10 cellular contexts compared by ENCODE assay signal in the genomic region with DNA sequence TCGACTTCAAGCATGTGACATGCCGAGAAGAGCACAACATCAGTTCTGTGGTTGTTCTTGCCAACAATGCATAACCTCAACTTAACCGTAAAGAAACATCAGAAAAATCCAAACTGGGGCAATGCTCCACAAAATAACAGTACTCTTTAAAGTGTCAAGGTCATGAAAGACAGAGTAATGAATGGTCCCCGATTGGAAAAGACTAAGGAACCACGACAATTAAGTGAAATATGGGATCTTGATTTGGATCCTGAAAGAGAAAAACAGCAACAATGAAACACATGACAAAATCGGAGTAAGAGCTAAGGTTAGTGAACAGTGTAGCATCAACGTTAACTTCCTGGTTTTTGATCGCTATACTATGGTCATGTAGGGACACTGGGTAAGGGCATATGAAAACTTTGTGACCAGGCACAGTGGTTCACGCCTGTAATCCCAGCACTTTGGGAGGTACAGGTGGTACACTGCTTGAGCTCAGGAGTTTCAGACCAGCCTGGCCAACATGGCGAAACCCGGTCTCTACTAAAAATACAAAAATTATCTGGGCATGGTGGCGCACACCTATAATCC. TPM values are rescaled to one million over a fixed set of nuclear protein-coding genes. Genes with fewer than 3 reads are reported as not detected.
DNase-seq lines count a peak whose midpoint lies in the region; ATAC-seq and TF ChIP-seq lines count a peak whose summit lies in the region.
"Had no signal": no experiment of that assay in that cellular context is flagged by ENCODE, and none has a peak within 500 bp of the region (broad histone marks: within the 10 kb centered on the region; RNA-seq: fewer than 3 reads in every experiment).

No MANE protein-coding gene starts in this region.

- H3K4me3 Mint-ChIP-seq in Caco-2 (ENCODE audit: unreplicated experiment) (no peak overlapping the region), neural progenitor cell (no peak overlapping the region)
- peak overlapping the region; percentile 83 for H3K4me3 Mint-ChIP-seq in activated naive CD8-positive, alpha-beta T cell treated with anti-CD3 and anti-CD28 coated beads, Interleukin-2, amount 10 ng/mL, durations not matched to agents 7 days and 5 days

- H2AFZ ChIP-seq in PC-9 = no peak overlapping the region; the same call in 1 of the 2 replicates
- no peak overlapping the region for H2AFZ ChIP-seq in neural progenitor cell (replicated peaks)

- peak; percentile 59 for ATAC-seq in activated naive CD8-positive, alpha-beta T cell treated with anti-CD3 and anti-CD28 coated beads, Interleukin-2, amount 10 ng/mL, durations not matched to agents 7 days and 5 days (ENCODE audit: low read depth)
- ATAC-seq in HG02610 (IDR thresholded peaks at IDR 0.05; ENCODE audit: unreplicated experiment) = no peak

- H3K9me3 Mint-ChIP-seq in Caco-2 (ENCODE audit: unreplicated experiment) = peaks cover 39% of the 10 kb centered on the region
- peaks cover 7% of the 10 kb centered on the region for H3K9me3 Mint-ChIP-seq in activated naive CD8-positive, alpha-beta T cell treated with anti-CD3 and anti-CD28 coated beads, Interleukin-2, amount 10 ng/mL, durations not matched to agents 7 days and 5 days
- H3K9me3 Mint-ChIP-seq in neural progenitor cell = peaks cover 7% of the 10 kb centered on the region

- DNase-seq in Caco-2 = no peak
- no peak for DNase-seq in PC-9
- DNase-seq in activated naive CD8-positive, alpha-beta T cell treated with anti-CD3 and anti-CD28 coated beads, Interleukin-2, amount 10 ng/mL, durations not matched to agents 7 days and 5 days = peak; percentile 52
- no peak for DNase-seq in neural progenitor cell (ENCODE audit: low spot score)
- DNase-seq in NCI-H2029 treated with DMSO at 0.1 percent for 48 hours (lab: John Stamatoyannopoulos, UW) = no peak
- no peak for DNase-seq in SIG-M5 (lab: John Stamatoyannopoulos, UW)
- DNase-seq: C1 segment of cervical spinal cord, NCI-H1105 treated with DMSO at 0.1 percent for 48 hours had no signal

- CTCF ChIA-PET in Caco-2 (lab: Charles Lee) = interaction anchor here (0.6 kb wide), 1 partner anchor 55 kb away, joined by 5 read pairs; no protein-coding TSS in a partner anchor
- CTCF ChIA-PET in PC-9 (lab: Charles Lee) = interaction anchor here (0.6 kb wide), 1 partner anchor 96 kb away, joined by 3 read pairs; no protein-coding TSS in a partner anchor

- no peak overlapping the region for H3K4me2 ChIP-seq in PC-9
- H3K4me2 ChIP-seq in neural progenitor cell = no peak overlapping the region

- peaks cover 4% of the 10 kb centered on the region; the same call in 1 of the 2 replicates for H3K4me1 ChIP-seq in Caco-2
- peaks cover 19% of the 10 kb centered on the region for H3K4me1 ChIP-seq in PC-9 (replicated peaks; ENCODE audit: insufficient read depth)
- no peaks in the 10 kb centered on the region for H3K4me1 ChIP-seq in neural progenitor cell
- H3K4me1 ChIP-seq: prostate gland had no signal

- H3K4me1 Mint-ChIP-seq in Caco-2 (ENCODE audit: low read depth, unreplicated experiment) (peaks cover 5% of the 10 kb centered on the region), neural progenitor cell (no peaks in the 10 kb centered on the region)
- peaks cover 60% of the 10 kb centered on the region for H3K4me1 Mint-ChIP-seq in activated naive CD8-positive, alpha-beta T cell treated with anti-CD3 and anti-CD28 coated beads, Interleukin-2, amount 10 ng/mL, durations not matched to agents 7 days and 5 days

- no peak overlapping the region for H3K4me3 ChIP-seq in Caco-2 (ENCODE audit: low read depth, low read length)
- H3K4me3 ChIP-seq in PC-9 = no peak overlapping the region
- no peak overlapping the region for H3K4me3 ChIP-seq in neural progenitor cell
- H3K4me3 ChIP-seq: prostate gland had no signal

- H3K9me3 ChIP-seq in Caco-2 (no peaks in the 10 kb centered on the region), PC-9 (ENCODE audit: insufficient read depth, low read depth) (peaks cover 16% of the 10 kb centered on the region), neural progenitor cell (ENCODE audit: low read depth) (no peaks in the 10 kb centered on the region)
- H3K9me3 ChIP-seq: prostate gland had no signal

- H4K20me1 ChIP-seq in PC-9 (ENCODE audit: insufficient read depth) = no peaks in the 10 kb centered on the region
- H4K20me1 ChIP-seq in neural progenitor cell (ENCODE audit: low read depth) = no peaks in the 10 kb centered on the region

- no peaks in the 10 kb centered on the region for H3K27me3 ChIP-seq in Caco-2 (replicated peaks; ENCODE audit: control insufficient read depth, insufficient read depth, low read length)
- no peaks in the 10 kb centered on the region for H3K27me3 ChIP-seq in PC-9 (ENCODE audit: insufficient read depth, low read depth)
- no peaks in the 10 kb centered on the region for H3K27me3 ChIP-seq in neural progenitor cell

- H3F3A ChIP-seq in PC-9 (ENCODE audit: insufficient read depth, low read depth) (0 out of 2 replicates have a peak, but pooled peaks cover 11% of the 10 kb centered on the region), neural progenitor cell (ENCODE audit: low read depth) (no peaks in the 10 kb centered on the region)

- H3K27ac Mint-ChIP-seq in Caco-2 (ENCODE audit: unreplicated experiment) (peak overlapping the region; percentile 22), neural progenitor cell (peak overlapping the region; percentile 25)
- peak overlapping the region; percentile 97 for H3K27ac Mint-ChIP-seq in activated naive CD8-positive, alpha-beta T cell treated with anti-CD3 and anti-CD28 coated beads, Interleukin-2, amount 10 ng/mL, durations not matched to agents 7 days and 5 days

- H3K79me2 ChIP-seq in PC-9 (ENCODE audit: low read depth) (no peaks in the 10 kb centered on the region), neural progenitor cell (ENCODE audit: low read depth) (no peaks in the 10 kb centered on the region)

- H3K27ac ChIP-seq in PC-9 = peak overlapping the region; percentile 92
- H3K27ac ChIP-seq in neural progenitor cell = no peak overlapping the region
- H3K27ac ChIP-seq: prostate gland had no signal

- H3K9ac ChIP-seq in neural progenitor cell = no peak overlapping the region

- POLR2A ChIA-PET in Caco-2 (lab: Charles Lee) (no interaction called here), PC-9 (lab: Charles Lee; ENCODE audit: unreplicated experiment) (interaction anchor here (0.7 kb wide), 1 partner anchor 105 kb away, joined by 7 read pairs; no protein-coding TSS in a partner anchor)
- POLR2A ChIA-PET in activated naive CD8-positive, alpha-beta T cell treated with anti-CD3 and anti-CD28 coated beads, Interleukin-2, amount 10 ng/mL, durations not matched to agents 7 days and 5 days (lab: Charles Lee) = interaction anchor here (0.6 to 9.5 kb wide), 8 partner anchors 14 to 107 kb away, joined by 3 to 157 read pairs (median 6); partner anchors contain the start of gene MGAT4A

- H3K36me3 ChIP-seq in Caco-2 (ENCODE audit: control insufficient read depth, insufficient read depth, low read length) (no peaks in the 10 kb centered on the region; the same call in 1 of the 2 replicates), PC-9 (ENCODE audit: low read depth) (no peaks in the 10 kb centered on the region), neural progenitor cell (no peaks in the 10 kb centered on the region)
- H3K36me3 ChIP-seq: prostate gland had no signal

- no peaks in the 10 kb centered on the region for H3K9me2 ChIP-seq in PC-9 (ENCODE audit: insufficient read depth)

- BruUV-seq in Caco-2 (replicated peaks; lab: Mats Ljungman, UMichigan) (no TSS peak), PC-9 (replicated peaks; lab: Mats Ljungman, UMichigan) (no TSS peak)

- intact Hi-C loops in Caco-2 (cut with micrococcal nuclease; ENCODE audit: unreplicated experiment) (no loop called here), PC-9 (cut with micrococcal nuclease; ENCODE audit: unreplicated experiment) (loop anchor here (1.0 kb wide), 1 partner anchor 206 kb away; no protein-coding TSS in a partner anchor)

- H3K27me3 Mint-ChIP-seq in Caco-2 (ENCODE audit: insufficient read depth, unreplicated experiment) (no peaks in the 10 kb centered on the region), neural progenitor cell (ENCODE audit: insufficient read depth, low read depth) (no peaks in the 10 kb centered on the region)
- H3K27me3 Mint-ChIP-seq in activated naive CD8-positive, alpha-beta T cell treated with anti-CD3 and anti-CD28 coated beads, Interleukin-2, amount 10 ng/mL, durations not matched to agents 7 days and 5 days = no peaks in the 10 kb centered on the region

- TF ChIP-seq CTCF in Caco-2 (IDR thresholded peaks at IDR 0.05; ENCODE audit: insufficient read depth in 1 of 2, low read depth in 1 of 2, low read length in 1 of 2, severe bottlenecking in 1 of 2, unreplicated experiment in 1 of 2) = no peak
- no peak for TF ChIP-seq CTCF in PC-9 (conservative IDR thresholded peaks at IDR 0.05)
- no peak for TF ChIP-seq CTCF in neural progenitor cell (IDR thresholded peaks at IDR 0.05)

- H3K36me3 Mint-ChIP-seq in Caco-2 (ENCODE audit: insufficient read depth, unreplicated experiment) (peaks cover 35% of the 10 kb centered on the region), neural progenitor cell (peaks cover 3% of the 10 kb centered on the region)
- H3K36me3 Mint-ChIP-seq in activated naive CD8-positive, alpha-beta T cell treated with anti-CD3 and anti-CD28 coated beads, Interleukin-2, amount 10 ng/mL, durations not matched to agents 7 days and 5 days = peaks cover 55% of the 10 kb centered on the region

RNA-seq across cellular contexts. Expression of gene UNC50, which starts 55.2 kb away (rescaled TPM):
- total RNA-seq in Caco-2 (2022) (39.7 and 40.0 TPM in 2 replicates), PC-9 (2021) (38.1 and 46.0 TPM in 2 replicates), neural progenitor cell (ENCODE audit: low replicate concordance) (54.4 and 74.6 TPM in 2 replicates)
- 10 to 100 TPM; 31.3 to 34.9 TPM for total RNA-seq in activated naive CD8-positive, alpha-beta T cell treated with anti-CD3 and anti-CD28 coated beads, Interleukin-2, amount 10 ng/mL, durations not matched to agents 7 days and 5 days

RNA-seq across cellular contexts. Expression of gene COA5, which starts 55.3 kb away (rescaled TPM):
- 35.7 TPM in 2 replicates for total RNA-seq in Caco-2 (2022)
- total RNA-seq in PC-9 (2021) = 37.5 and 43.6 TPM in 2 replicates
- total RNA-seq in activated naive CD8-positive, alpha-beta T cell treated with anti-CD3 and anti-CD28 coated beads, Interleukin-2, amount 10 ng/mL, durations not matched to agents 7 days and 5 days = 10 to 100 TPM; 36.2 to 36.7 TPM
- total RNA-seq in neural progenitor cell (ENCODE audit: low replicate concordance) = 62.3 and 110 TPM in 2 replicates

Comparison
In these comparisons a context has a peak if more than half of its experiments do, and no peak if none do; other contexts are left out.
1. H3K27ac Mint-ChIP-seq: peak in every context shown above with its lines; median percentile 97 in activated naive CD8-positive, alpha-beta T cell treated with anti-CD3 and anti-CD28 coated beads, Interleukin-2, amount 10 ng/mL, durations not matched to agents 7 days and 5 days; 25 in neural progenitor cell; 22 in Caco-2.